ENCODE assay signal across 33 cellular contexts in genomic region chr19:49168421-49168820, GRCh38. TPM values are rescaled to one million over a fixed set of nuclear protein-coding genes. Genes with fewer than 3 reads are reported as not detected.
"Had no signal": no experiment of that assay in that cellular context is flagged by ENCODE, and none has a peak within 500 bp of the region (broad histone marks: within the 10 kb centered on the region; RNA-seq: fewer than 3 reads in every experiment).

No MANE protein-coding gene starts in this region.

- H3K9me3 ChIP-seq: left lung, lower lobe of right lung, neutrophil, stomach, testis, thyroid gland, upper lobe of right lung had no signal

- H3K4me2 ChIP-seq: hepatocyte, neural progenitor cell had no signal

- H3K4me3 ChIP-seq: hepatocyte, left lung, lower lobe of right lung, neural progenitor cell, skin epidermis, stomach, testis, thyroid gland, upper lobe of right lung had no signal

- H3K4me1 ChIP-seq: neural progenitor cell, testis had no signal

- FAIRE-seq: urothelium cell line had no signal

- H3K4me1 Mint-ChIP-seq: naive B cell; natural killer cell; stimulated activated naive B cell treated with anti-CD40 and anti-IgM and Interleukin-4, amounts not matched to agents 10 μg/mL and 1 μg/mL and 100 μg/mL, for 72 hours had no signal

- H3K27ac Mint-ChIP-seq: naive B cell; natural killer cell; nephron progenitor cell; neural progenitor cell; progenitor cell of endocrine pancreas; stimulated activated naive B cell treated with anti-CD40 and anti-IgM and Interleukin-4, amounts not matched to agents 10 μg/mL and 1 μg/mL and 100 μg/mL, for 72 hours had no signal

- H3K27ac ChIP-seq: hepatocyte, left lung, lower lobe of right lung, neural progenitor cell, neutrophil, skin epidermis, stomach, testis, thyroid gland, upper lobe of right lung had no signal

- H3K9ac ChIP-seq: neural progenitor cell had no signal

- DNase-seq: islet precursor cell; kidney glomerular epithelial cell; left cardiac atrium; left lung; lower lobe of right lung; mammary epithelial cell; mesenchymal stem cell; naive B cell; natural killer cell; occipital lobe; retina; right cardiac atrium; stimulated activated CD4-positive, alpha-beta T cell treated with anti-CD3 and anti-CD28 coated beads, Interleukin-12 subunit alpha, Interleukin-12 subunit beta, amount 100 ng/mL, for 4 hours; stimulated activated CD4-positive, alpha-beta T cell treated with anti-CD3 and anti-CD28 coated beads, Interleukin-15, amount 100 ng/mL, for 24 hours; stimulated activated CD4-positive, alpha-beta T cell treated with anti-CD3 and anti-CD28 coated beads, Interleukin-2, amount 100 ng/mL, for 24 hours; stimulated activated CD4-positive, alpha-beta T cell treated with anti-CD3 and anti-CD28 coated beads, Interleukin-4, amount 100 ng/mL, for 1 hour; stimulated activated naive B cell treated with anti-CD40 and anti-IgM and Interleukin-4, amounts not matched to agents 10 μg/mL and 1 μg/mL and 100 μg/mL, for 72 hours; stimulated activated naive CD8-positive, alpha-beta T cell treated with anti-CD3 and anti-CD28 coated beads, Interleukin-15, Interleukin-2, amounts not matched to agents 100 U/mL and 50 U/mL, for 24 hours; stomach; testis; thyroid gland; trophoblast cell; upper lobe of right lung had no signal

- H3K36me3 ChIP-seq: neural progenitor cell, neutrophil had no signal

- H3K9me3 Mint-ChIP-seq: naive B cell; natural killer cell; nephron progenitor cell; neural progenitor cell; stimulated activated naive B cell treated with anti-CD40 and anti-IgM and Interleukin-4, amounts not matched to agents 10 μg/mL and 1 μg/mL and 100 μg/mL, for 72 hours had no signal

- H3K79me2 ChIP-seq: hepatocyte had no signal

- H2AFZ ChIP-seq: hepatocyte, neural progenitor cell had no signal

- ATAC-seq: left cardiac atrium; left lung; lower lobe of right lung; natural killer cell; right cardiac atrium; sciatic nerve; stimulated activated naive B cell treated with anti-CD40 and anti-IgM and Interleukin-4, amounts not matched to agents 10 μg/mL and 1 μg/mL and 100 μg/mL, for 72 hours; stimulated activated naive CD8-positive, alpha-beta T cell treated with anti-CD3 and anti-CD28 coated beads, Interleukin-15, Interleukin-2, amounts not matched to agents 100 U/mL and 50 U/mL, for 24 hours; upper lobe of right lung had no signal

- H3K27me3 ChIP-seq: left lung, neural progenitor cell, stomach, testis, thyroid gland, upper lobe of right lung had no signal

- H3K36me3 Mint-ChIP-seq: naive B cell; natural killer cell; neural progenitor cell; stimulated activated naive B cell treated with anti-CD40 and anti-IgM and Interleukin-4, amounts not matched to agents 10 μg/mL and 1 μg/mL and 100 μg/mL, for 72 hours had no signal

- H3K4me3 Mint-ChIP-seq: naive B cell; natural killer cell; nephron progenitor cell; neural progenitor cell; stimulated activated naive B cell treated with anti-CD40 and anti-IgM and Interleukin-4, amounts not matched to agents 10 μg/mL and 1 μg/mL and 100 μg/mL, for 72 hours had no signal

RNA-seq across cellular contexts. Expression of gene HRC, which starts 13.2 kb away (rescaled TPM):
- total RNA-seq: mammary epithelial cell, natural killer cell, osteocyte, pulmonary artery endothelial cell had no signal
- polyA plus RNA-seq: mammary epithelial cell had no signal

RNA-seq across cellular contexts. Expression of gene C19orf73, which starts 49.5 kb away (rescaled TPM):
- total RNA-seq: stomach had no signal
